In genomic region chr13:110138009-110138699, GRCh38 we compare ENCODE assay signal across 8 cellular contexts.
DNase-seq lines count a peak whose midpoint lies in the region; ATAC-seq and TF ChIP-seq lines count a peak whose summit lies in the region.

No MANE protein-coding gene starts in this region.

- peaks cover 17% of the 10 kb centered on the region for H3K4me1 Mint-ChIP-seq in endothelial cell (ENCODE audit: unreplicated experiment)

- H3K4me3 ChIP-seq in A673 (ENCODE audit: low read depth, low read length, poor library complexity, severe bottlenecking) (peak overlapping the region; percentile 58), mucosa of descending colon (no peak overlapping the region)

- H3K9me3 ChIP-seq in A673 (ENCODE audit: low read depth, low read length, poor library complexity, severe bottlenecking) (no peaks in the 10 kb centered on the region), mucosa of descending colon (no peaks in the 10 kb centered on the region)

- H3K4me3 Mint-ChIP-seq in endothelial cell (ENCODE audit: unreplicated experiment): peak overlapping the region; percentile 89

- H3K36me3 Mint-ChIP-seq in endothelial cell (ENCODE audit: low read depth, unreplicated experiment): no peaks in the 10 kb centered on the region

- TF ChIP-seq CTCF in A673 (conservative IDR thresholded peaks at IDR 0.05; ENCODE audit: low read depth, low read length): no peak; the same call in 1 of the 2 replicates
- TF ChIP-seq CTCF in endothelial cell (IDR thresholded peaks at IDR 0.05; ENCODE audit: unreplicated experiment): no peak
- no peak for TF ChIP-seq CTCF in mucosa of descending colon (IDR thresholded peaks at IDR 0.05)

- H3K4me1 ChIP-seq in A673 (ENCODE audit: insufficient read depth, low read length, poor library complexity, severe bottlenecking): peaks cover 13% of the 10 kb centered on the region
- H3K4me1 ChIP-seq in mucosa of descending colon (ENCODE audit: low read depth): peaks cover 5% of the 10 kb centered on the region

- no peaks in the 10 kb centered on the region for H3K9me3 Mint-ChIP-seq in endothelial cell (ENCODE audit: unreplicated experiment)

- H3K27me3 Mint-ChIP-seq in endothelial cell (ENCODE audit: unreplicated experiment): peaks cover 7% of the 10 kb centered on the region

- ATAC-seq in GM18873 (IDR thresholded peaks at IDR 0.05; ENCODE audit: low FRiP score, unreplicated experiment) (peak; percentile 54), HG03108 (IDR thresholded peaks at IDR 0.05; ENCODE audit: unreplicated experiment) (peak; percentile 56), mucosa of descending colon (peak; percentile 91)

- no peak overlapping the region for H3K27ac ChIP-seq in A673 (ENCODE audit: low read depth, low read length, poor library complexity, severe bottlenecking)

- POLR2A ChIA-PET in A673 (lab: Charles Lee; ENCODE audit: low non-redundant PET): no interaction called here

- DNase-seq in A673 (ENCODE audit: low spot score) (peak; percentile 56), NCI-H526 treated with DMSO at 0.1 percent for 48 hours (lab: John Stamatoyannopoulos, UW) (peak; percentile 49), endothelial cell (ENCODE audit: low spot score) (peak; percentile 36), mucosa of descending colon (peak; percentile 59 to 71 (median 66))
- peak; percentile 23 to 50 (median 40) for DNase-seq in activated CD8-positive, alpha-beta memory T cell treated with anti-CD3 and anti-CD28 coated beads for 48 hours (ENCODE audit: low read depth in 2 of 3, low spot score in 2 of 3)
- DNase-seq in stimulated activated CD8-positive, alpha-beta memory T cell treated with anti-CD3 and anti-CD28 coated beads, Interleukin-2, amount 100 ng/mL, for 1 hour (ENCODE audit: low read depth in 2 of 2): peak; percentile 20 to 31

- CTCF ChIA-PET in A673 (lab: Charles Lee): no interaction called here

- no peaks in the 10 kb centered on the region for H3K27me3 ChIP-seq in A673 (replicated peaks; ENCODE audit: insufficient read depth, low read depth, low read length, poor library complexity)

- no TSS peak for BruUV-seq in A673 (replicated peaks; lab: Mats Ljungman, UMichigan)

- H3K36me3 ChIP-seq in A673 (ENCODE audit: insufficient read depth, low read length, poor library complexity, severe bottlenecking) (no peaks in the 10 kb centered on the region), mucosa of descending colon (ENCODE audit: low read depth) (no peaks in the 10 kb centered on the region)

- intact Hi-C loops in A673 (cut with micrococcal nuclease; ENCODE audit: unreplicated experiment): loop anchor here (5.0 kb wide), 1 partner anchor 1176 kb away; no protein-coding TSS in a partner anchor
- intact Hi-C loops in mucosa of descending colon (cut with DNase I, micrococcal nuclease): no loop called here

- peak overlapping the region; percentile 75 for H3K27ac Mint-ChIP-seq in endothelial cell (ENCODE audit: unreplicated experiment)
